Comparison of ENCODE assay signal across 31 cellular contexts in the genomic region with DNA sequence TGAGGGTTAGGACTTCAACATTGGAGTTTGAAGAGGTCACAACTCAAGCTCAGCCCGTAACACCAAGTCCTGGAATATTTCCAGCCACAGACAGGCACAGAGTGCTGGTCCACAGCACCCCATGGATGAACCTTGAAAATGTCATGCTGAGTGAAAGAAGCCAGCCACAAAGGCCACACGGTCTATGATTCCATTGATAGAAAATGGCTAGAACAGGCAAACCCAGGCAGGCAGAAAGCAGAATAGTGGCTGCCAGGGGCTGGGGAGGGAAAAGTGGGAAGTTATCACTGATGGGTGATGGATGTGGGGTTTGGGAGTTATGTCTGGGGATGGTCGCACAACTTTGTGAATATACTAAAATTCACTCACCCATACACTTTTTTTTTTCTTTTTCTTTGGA.
"Had no signal": no experiment of that assay in that cellular context is flagged by ENCODE, and none has a peak within 500 bp of the region (broad histone marks: within the 10 kb centered on the region; RNA-seq: fewer than 3 reads in every experiment).

No MANE protein-coding gene starts in this region.

- H3K27ac Mint-ChIP-seq: activated CD4-positive, alpha-beta memory T cell treated with anti-CD3 and anti-CD28 coated beads, Interleukin-2, amount 10 ng/mL, durations not matched to agents 7 days and 5 days; immature natural killer cell had no signal

- H3K9me3 ChIP-seq: adrenal gland, body of pancreas, esophagus muscularis mucosa, heart left ventricle, pancreas, psoas muscle, right atrium auricular region, testis, transverse colon had no signal

- H3K4me3 ChIP-seq: adrenal gland, body of pancreas, esophagus muscularis mucosa, heart left ventricle, pancreas, psoas muscle, right atrium auricular region, testis, transverse colon had no signal

- H3K27ac ChIP-seq: adrenal gland, body of pancreas, esophagus muscularis mucosa, foreskin keratinocyte, heart left ventricle, pancreas, psoas muscle, right atrium auricular region, testis, transverse colon, WERI-Rb-1 had no signal

- ATAC-seq: activated CD4-positive, CD25-positive, alpha-beta regulatory T cell treated with anti-CD3 and anti-CD28 coated beads, Interleukin-2, amount 50 U/mL, for 24 hours; activated CD8-positive, alpha-beta memory T cell treated with anti-CD3 and anti-CD28 coated beads, Interleukin-2, amount 10 ng/mL, durations not matched to agents 7 days and 5 days; body of pancreas; foreskin keratinocyte; heart left ventricle; left colon; naive thymus-derived CD4-positive, alpha-beta T cell; pancreas; psoas muscle; stimulated activated naive CD8-positive, alpha-beta T cell treated with anti-CD3 and anti-CD28 coated beads, Interleukin-15, Interleukin-2, amounts not matched to agents 100 U/mL and 50 U/mL, for 24 hours; T-helper 17 cell had no signal

- H3K27me3 Mint-ChIP-seq: activated CD4-positive, alpha-beta memory T cell treated with anti-CD3 and anti-CD28 coated beads, Interleukin-2, amount 10 ng/mL, durations not matched to agents 7 days and 5 days; activated CD4-positive, alpha-beta T cell treated with anti-CD3 and anti-CD28 coated beads, Interleukin-2, amount 10 ng/mL, durations not matched to agents 7 days and 5 days; activated CD8-positive, alpha-beta memory T cell treated with anti-CD3 and anti-CD28 coated beads, Interleukin-2, amount 10 ng/mL, durations not matched to agents 7 days and 5 days; naive thymus-derived CD4-positive, alpha-beta T cell; T-helper 17 cell had no signal

- H3K36me3 ChIP-seq: WERI-Rb-1 had no signal

- H3K4me3 Mint-ChIP-seq: activated CD4-positive, alpha-beta memory T cell treated with anti-CD3 and anti-CD28 coated beads, Interleukin-2, amount 10 ng/mL, durations not matched to agents 7 days and 5 days; activated CD4-positive, alpha-beta T cell treated with anti-CD3 and anti-CD28 coated beads, Interleukin-2, amount 10 ng/mL, durations not matched to agents 7 days and 5 days; activated CD8-positive, alpha-beta memory T cell treated with anti-CD3 and anti-CD28 coated beads, Interleukin-2, amount 10 ng/mL, durations not matched to agents 7 days and 5 days; immature natural killer cell; naive thymus-derived CD4-positive, alpha-beta T cell; T-helper 17 cell had no signal

- H3K4me1 ChIP-seq: adrenal gland, body of pancreas, esophagus muscularis mucosa, foreskin keratinocyte, heart left ventricle, pancreas, psoas muscle, right atrium auricular region, testis had no signal

- H3K4me1 Mint-ChIP-seq: immature natural killer cell had no signal

- DNase-seq: activated CD4-positive, alpha-beta memory T cell treated with anti-CD3 and anti-CD28 coated beads, Interleukin-2, amount 10 ng/mL, durations not matched to agents 7 days and 5 days; activated CD4-positive, alpha-beta T cell treated with anti-CD3 and anti-CD28 coated beads, Interleukin-2, amount 10 ng/mL, durations not matched to agents 7 days and 5 days; activated CD8-positive, alpha-beta memory T cell treated with anti-CD3 and anti-CD28 coated beads, Interleukin-2, amount 10 ng/mL, durations not matched to agents 7 days and 5 days; activated gamma-delta T cell treated with Interleukin-2 at 50 U/mL for 16 hours; activated T-cell treated with anti-CD3 and anti-CD28 coated beads, Interleukin-2, amount 50 U/mL, for 48 hours; adrenal gland; aorta; body of pancreas; dermis blood vessel endothelial cell; effector CD4-positive, alpha-beta T cell; foreskin keratinocyte; heart left ventricle; hypothalamus; immature natural killer cell; kidney; left colon; midbrain; naive thymus-derived CD4-positive, alpha-beta T cell; nucleus accumbens; pancreas; psoas muscle; stimulated activated CD4-positive, alpha-beta T cell treated with anti-CD3 and anti-CD28 coated beads, Interleukin-2, amount 100 ng/mL, for 48 hours; stimulated activated naive CD8-positive, alpha-beta T cell treated with anti-CD3 and anti-CD28 coated beads, Interleukin-15, Interleukin-2, amounts not matched to agents 100 U/mL and 50 U/mL, for 24 hours; T-helper 17 cell; T1000; testis; transverse colon; WERI-Rb-1 had no signal

- H3K27me3 ChIP-seq: adrenal gland, body of pancreas, esophagus muscularis mucosa, foreskin keratinocyte, heart left ventricle, pancreas, right atrium auricular region, testis, transverse colon had no signal

- H3K9me3 Mint-ChIP-seq: activated CD4-positive, alpha-beta memory T cell treated with anti-CD3 and anti-CD28 coated beads, Interleukin-2, amount 10 ng/mL, durations not matched to agents 7 days and 5 days; activated CD4-positive, alpha-beta T cell treated with anti-CD3 and anti-CD28 coated beads, Interleukin-2, amount 10 ng/mL, durations not matched to agents 7 days and 5 days; immature natural killer cell; naive thymus-derived CD4-positive, alpha-beta T cell had no signal
